27 cellular contexts compared by ENCODE assay signal in genomic region chr12:95462551-95462950, GRCh38. TPM values are rescaled to one million over a fixed set of nuclear protein-coding genes. Genes with fewer than 3 reads are reported as not detected.
DNase-seq lines count a peak whose midpoint lies in the region; ATAC-seq, FAIRE-seq and TF ChIP-seq lines count a peak whose summit lies in the region.
"Had no signal": no experiment of that assay in that cellular context is flagged by ENCODE, and none has a peak within 500 bp of the region (broad histone marks: within the 10 kb centered on the region; RNA-seq: fewer than 3 reads in every experiment).

No MANE protein-coding gene starts in this region.

- in situ Hi-C loops in K562 (cut with MboI), result no loop called here
- in situ Hi-C loops in HepG2 (cut with HindIII; ENCODE audit: extremely low pct_ligation_motif_present, low pct_unique_long_range_greater_than_20kb), result no loop called here
- in situ Hi-C loops in mammary epithelial cell (cut with MboI; ENCODE audit: low sequenced_read_pairs in 2 of 2), result no loop called here

- DNase-seq in K562 (ENCODE audit: extremely low read depth in 1 of 4, low spot score in 3 of 4) (no peak), HepG2 (ENCODE audit: low spot score) (no peak), right lobe of liver (no peak), SHP77 (lab: John Stamatoyannopoulos, UW) (no peak), mammary epithelial cell (no peak), GM12891 (ENCODE audit: insufficient read length, low spot score) (no peak)
- DNase-seq: 8988T; ACHN; BE2C; C1 segment of cervical spinal cord; CD4-positive, alpha-beta memory T cell; CD4-positive, CD25-positive, alpha-beta regulatory T cell; CD8-positive, alpha-beta memory T cell; COR-L47; DMS 273 treated with DMSO at 0.1 percent for 48 hours; DMS153; DMS53; DMS79; DND-41; EL; GDM1 had no signal

- dilution Hi-C loops in mammary epithelial cell (cut with HindIII; ENCODE audit: low sequenced_read_pairs), result no loop called here

- no peaks in the 10 kb centered on the region for H3K9me1 ChIP-seq in K562 (ENCODE audit: control insufficient read depth, insufficient read depth, low read length)

- TF ChIP-seq CTCF in Loucy (conservative IDR thresholded peaks at IDR 0.05; ENCODE audit: low read length) (no peak), K562 (IDR thresholded peaks at IDR 0.05 in 2 of 3, conservative IDR thresholded peaks at IDR 0.05 in 1 of 3; ENCODE audit: insufficient read depth in 2 of 3, low read depth in 1 of 3, low read length in 3 of 3) (no peak), HepG2 (CRISPR knock-in tag; IDR thresholded peaks at IDR 0.05) (no peak), right lobe of liver (IDR thresholded peaks at IDR 0.05) (no peak), mammary epithelial cell (conservative IDR thresholded peaks at IDR 0.05 in 1 of 2, IDR thresholded peaks at IDR 0.05 in 1 of 2; ENCODE audit: extremely low read depth in 1 of 2, insufficient read depth in 1 of 2, low read depth in 1 of 2, low read length in 2 of 2) (no peak)

- H3K36me3 ChIP-seq in Loucy (ENCODE audit: insufficient read depth, low read length) (no peaks in the 10 kb centered on the region), K562 (ENCODE audit: control insufficient read depth, insufficient read depth, low read length) (no peaks in the 10 kb centered on the region), HepG2 (replicated peaks in 1 of 2; ENCODE audit: control insufficient read depth in 1 of 2, insufficient read depth in 2 of 2, low read length in 2 of 2) (no peaks in the 10 kb centered on the region), right lobe of liver (no peaks in the 10 kb centered on the region), mammary epithelial cell (ENCODE audit: insufficient read depth, low read length) (no peaks in the 10 kb centered on the region)
- H3K36me3 ChIP-seq: BE2C, BLaER1 had no signal

- TF ChIP-seq RAD21 in K562 (CRISPR knock-in tag; conservative IDR thresholded peaks at IDR 0.05 in 1 of 2, IDR thresholded peaks at IDR 0.05 in 1 of 2), result no peak
- TF ChIP-seq RAD21 in HepG2 (CRISPR knock-in tag; IDR thresholded peaks at IDR 0.05), result no peak

- H3F3A ChIP-seq in Loucy (ENCODE audit: low read depth), result no peaks in the 10 kb centered on the region

- intact Hi-C loops in K562 (cut with micrococcal nuclease), result no loop called here
- intact Hi-C loops in HepG2 (cut with micrococcal nuclease; ENCODE audit: unreplicated experiment), result no loop called here
- intact Hi-C loops in right lobe of liver (cut with DNase I), result no loop called here
- intact Hi-C loops in mammary epithelial cell (cut with micrococcal nuclease), result no loop called here

- H4K20me1 ChIP-seq in Loucy (ENCODE audit: insufficient read depth, low read length, poor library complexity, severe bottlenecking), result no peaks in the 10 kb centered on the region
- no peaks in the 10 kb centered on the region for H4K20me1 ChIP-seq in K562 (replicated peaks; ENCODE audit: control insufficient read depth, insufficient read depth, low read length)
- H4K20me1 ChIP-seq in HepG2 (ENCODE audit: insufficient read depth, low read length), result no peaks in the 10 kb centered on the region
- no peaks in the 10 kb centered on the region for H4K20me1 ChIP-seq in mammary epithelial cell (ENCODE audit: insufficient read depth, low read length)
- H4K20me1 ChIP-seq: BLaER1 had no signal

- TF ChIP-seq EP300 in K562 (IDR thresholded peaks at IDR 0.05; ENCODE audit: low read length), result no peak
- TF ChIP-seq EP300 in HepG2 (IDR thresholded peaks at IDR 0.05; ENCODE audit: low read depth in 2 of 2, low read length in 2 of 2), result no peak
- no peak for TF ChIP-seq EP300 in HepG2 (CRISPR knock-in tag; IDR thresholded peaks at IDR 0.05; ENCODE audit: borderline replicate concordance)

- ATAC-seq in K562 (no peak; the same call in 2 of the 3 replicates), HepG2 (peak; percentile 38), right lobe of liver (peak in 1 of 4 donors; percentile 1), GM19351 (IDR thresholded peaks at IDR 0.05; ENCODE audit: unreplicated experiment) (no peak)
- ATAC-seq: GM12878 had no signal

- H3K4me1 ChIP-seq in Loucy (ENCODE audit: insufficient read depth, low read length, poor library complexity, severe bottlenecking) (no peaks in the 10 kb centered on the region), K562 (replicated peaks in 1 of 2; ENCODE audit: control insufficient read depth in 2 of 2, insufficient read depth in 2 of 2, low read length in 2 of 2) (peaks cover 0 to 7% of the 10 kb centered on the region in 2 experiments; a peak in 1 of 5 replicates), HepG2 (ENCODE audit: insufficient read depth, low read length) (peaks cover 12% of the 10 kb centered on the region), right lobe of liver (peaks cover 0 to 37% (median 12%) of the 10 kb centered on the region in 4 donors), mammary epithelial cell (ENCODE audit: insufficient read depth, low read length) (no peaks in the 10 kb centered on the region)
- H3K4me1 ChIP-seq: BE2C, BLaER1 had no signal

- H3K27ac ChIP-seq in K562 (ENCODE audit: extremely low read depth, low read depth, low read length) (no peak overlapping the region), HepG2 (ENCODE audit: extremely low read length, insufficient read depth, low read length) (no peak overlapping the region), right lobe of liver (peak overlapping the region; percentile 29 to 61 (median 50)), mammary epithelial cell (ENCODE audit: insufficient read depth, low read depth, low read length) (no peak overlapping the region)
- H3K27ac ChIP-seq: BLaER1 had no signal

- POLR2A ChIA-PET in K562 (lab: Yijun Ruan, JAX) (interaction anchor here (1.1 kb wide), 1 partner anchor 11 kb away, joined by 4 read pairs; the partner anchor contains the start of gene METAP2), HepG2 (lab: Yijun Ruan, JAX) (interaction anchor here (2.5 kb wide), 1 partner anchor 11 kb away, joined by 10 read pairs; the partner anchor contains the start of gene METAP2)

- FAIRE-seq in K562 (lab: Jason Lieb, UNC) (no peak), HepG2 (lab: Jason Lieb, UNC) (no peak), GM12891 (lab: Jason Lieb, UNC) (no peak)
- FAIRE-seq: A204.1, GM12878, GM19239 had no signal

- TF ChIP-seq POLR2A in K562 (conservative IDR thresholded peaks at IDR 0.05), result no peak
- no peak for TF ChIP-seq POLR2A in HepG2 (IDR thresholded peaks at IDR 0.05; ENCODE audit: insufficient read depth in 1 of 2, low read depth in 2 of 2, low read length in 2 of 2)
- no peak for TF ChIP-seq POLR2A in right lobe of liver (IDR thresholded peaks at IDR 0.05)
- no peak for TF ChIP-seq POLR2A in GM12891 (IDR thresholded peaks at IDR 0.05; ENCODE audit: low read depth, low read length)

- 39% methylated on average over 2 of the region's 2 CpGs for WGBS in K562 (ENCODE audit: insufficient coverage, low coverage, missing lambda C conversion rate)
- 37% methylated on average over 2 of the region's 2 CpGs for WGBS in HepG2 (ENCODE audit: low lambda C conversion rate)
- WGBS in right lobe of liver (ENCODE audit: insufficient coverage, low coverage, low lambda C conversion rate, missing lambda C conversion rate), result 59% methylated on average over 2 of the region's 2 CpGs
- 76% methylated on average over 2 of the region's 2 CpGs for WGBS in mammary epithelial cell (ENCODE audit: low coverage, missing lambda C conversion rate)

- H3K4me2 ChIP-seq in Loucy (ENCODE audit: low read depth, low read length, poor library complexity, severe bottlenecking) (no peak overlapping the region), K562 (ENCODE audit: insufficient read depth, low read length) (no peak overlapping the region), HepG2 (ENCODE audit: low read depth, low read length) (peak overlapping the region; percentile 41), mammary epithelial cell (ENCODE audit: insufficient read depth, low read depth, low read length) (no peak overlapping the region)
- H3K4me2 ChIP-seq: BLaER1 had no signal

- BruUV-seq in K562 (replicated peaks; lab: Mats Ljungman, UMichigan) (no TSS peak), HepG2 (replicated peaks; lab: Mats Ljungman, UMichigan) (no TSS peak), mammary epithelial cell (replicated peaks; lab: Mats Ljungman, UMichigan) (no TSS peak)

- H3K9me3 ChIP-seq in Loucy (ENCODE audit: insufficient read depth, low read depth, low read length) (no peaks in the 10 kb centered on the region), K562 (replicated peaks; ENCODE audit: control insufficient read depth, insufficient read depth, low read depth, low read length) (no peaks in the 10 kb centered on the region), HepG2 (ENCODE audit: low read length) (no peaks in the 10 kb centered on the region), right lobe of liver (no peaks in the 10 kb centered on the region), mammary epithelial cell (replicated peaks; ENCODE audit: insufficient read depth, low read length) (peaks cover 5% of the 10 kb centered on the region)

- H2AFZ ChIP-seq in Loucy (ENCODE audit: low read length), result 0 out of 2 replicates have a peak overlapping the region, but pooled peaks have one; percentile 54
- H2AFZ ChIP-seq in K562 (ENCODE audit: low read depth, low read length), result peak overlapping the region; percentile 86
- no peak overlapping the region for H2AFZ ChIP-seq in HepG2 (ENCODE audit: low read length)
- H2AFZ ChIP-seq in mammary epithelial cell (ENCODE audit: low read depth, low read length), result no peak overlapping the region

- H3K9me2 ChIP-seq in Loucy (replicated peaks; ENCODE audit: low read depth, low read length), result no peaks in the 10 kb centered on the region

- H3K9ac ChIP-seq in Loucy (ENCODE audit: low read depth, low read length, poor library complexity, severe bottlenecking) (no peak overlapping the region), K562 (ENCODE audit: insufficient read depth in 1 of 2, low read depth in 2 of 2, low read length in 2 of 2) (no peak overlapping the region), HepG2 (ENCODE audit: insufficient read depth, low read depth, low read length) (no peak overlapping the region), mammary epithelial cell (ENCODE audit: insufficient read depth, low read length) (no peak overlapping the region)
- H3K9ac ChIP-seq: BLaER1 had no signal

- H3K4me3 ChIP-seq in Loucy (ENCODE audit: low read length, poor library complexity, severe bottlenecking), result no peak overlapping the region
- H3K4me3 ChIP-seq in K562, result no peak overlapping the region
- H3K4me3 ChIP-seq in HepG2 (replicated peaks in 1 of 3; ENCODE audit: insufficient read depth in 1 of 3, low read depth in 2 of 3, low read length in 3 of 3), result no peak overlapping the region
- H3K4me3 ChIP-seq in right lobe of liver, result no peak overlapping the region
- no peak overlapping the region for H3K4me3 ChIP-seq in mammary epithelial cell (replicated peaks in 1 of 3; ENCODE audit: insufficient read depth in 1 of 3, low read depth in 2 of 3, low read length in 3 of 3)
- H3K4me3 ChIP-seq: BLaER1, GM12878 had no signal

- no peaks in the 10 kb centered on the region for H3K79me2 ChIP-seq in Loucy (ENCODE audit: insufficient read depth, low read length)
- no peaks in the 10 kb centered on the region for H3K79me2 ChIP-seq in K562 (ENCODE audit: control insufficient read depth, insufficient read depth, low read length)
- no peaks in the 10 kb centered on the region for H3K79me2 ChIP-seq in HepG2 (ENCODE audit: insufficient read depth, low read length)
- H3K79me2 ChIP-seq in mammary epithelial cell (ENCODE audit: insufficient read depth, low read length), result no peaks in the 10 kb centered on the region

- CTCF ChIA-PET in K562 (lab: Yijun Ruan, JAX; ENCODE audit: low intra/inter-chr PET ratio) (no interaction called here), HepG2 (lab: Yijun Ruan, JAX; ENCODE audit: low intra/inter-chr PET ratio, low total read pairs) (no interaction called here), mammary epithelial cell (lab: Charles Lee; ENCODE audit: low non-redundant PET) (no interaction called here)

- H3K27me3 ChIP-seq in Loucy (ENCODE audit: insufficient read depth, low read length, poor library complexity, severe bottlenecking) (no peaks in the 10 kb centered on the region), K562 (ENCODE audit: control insufficient read depth in 2 of 2, insufficient read depth in 2 of 2, low read length in 2 of 2) (no peaks in the 10 kb centered on the region), HepG2 (ENCODE audit: control insufficient read depth in 1 of 2, insufficient read depth in 2 of 2, low read length in 2 of 2) (no peaks in the 10 kb centered on the region; a peak in 1 of 5 replicates), right lobe of liver (no peaks in the 10 kb centered on the region), mammary epithelial cell (ENCODE audit: insufficient read depth, low read length) (no peaks in the 10 kb centered on the region)
- H3K27me3 ChIP-seq: BLaER1 had no signal

RNA-seq across cellular contexts. Expression of gene METAP2, which starts 11.4 kb away (rescaled TPM):
- 21.0 and 95.6 TPM in 2 replicates for total RNA-seq in K562 (2011; cell fraction: chromatin; rRNA removed; ENCODE audit: low replicate concordance)
- total RNA-seq in K562 (2011; cell fraction: nucleolus; rRNA removed), result 17.0 and 24.2 TPM in 2 replicates
- total RNA-seq in K562 (2011; cell fraction: nucleoplasm; rRNA removed), result 29.3 and 37.4 TPM in 2 replicates
- 117 and 161 TPM in 2 replicates for total RNA-seq in K562 (2014; rRNA removed)
- total RNA-seq in K562 (2014; rRNA removed; fragmentation: Illumina TruSeq; extraction: Trizol), result 180 and 219 TPM in 2 replicates
- 187 and 205 TPM in 2 replicates for total RNA-seq in K562 (2015; rRNA removed; fragmentation: Illumina TruSeq; extraction: Trizol)
- total RNA-seq in K562 (2021), result 107 and 112 TPM in 2 replicates
- 149 and 197 TPM in 2 replicates for polyA plus RNA-seq in K562 (2011; rRNA removed)
- polyA plus RNA-seq in K562 (2011; cell fraction: cytosol; rRNA removed), result 26.0 and 50.2 TPM in 2 replicates
- 22.9 and 34.9 TPM in 2 replicates for polyA plus RNA-seq in K562 (2011; cell fraction: nucleus; rRNA removed)
- 112 and 123 TPM in 2 replicates for polyA plus RNA-seq in K562 (2012)
- polyA plus RNA-seq in K562 (2014; fragmentation: Illumina TruSeq; extraction: Trizol), result 195 and 197 TPM in 2 replicates
- 100 to 1,000 TPM in 1 of 2 experiments, 10 to 100 TPM in 1; 75.5 to 104 TPM for polyA plus RNA-seq in K562 (2014; fragmentation: Nextera tagmentation; extraction: Ambion mirVana)
- 130 and 164 TPM in 2 replicates for polyA plus RNA-seq in K562 (2014; rRNA removed)
- polyA minus RNA-seq in K562 (2011; rRNA and poly(A)+ RNA removed), result 157 and 180 TPM in 2 replicates
- polyA minus RNA-seq in K562 (2011; cell fraction: cytosol; rRNA and poly(A)+ RNA removed), result 36.6 and 38.9 TPM in 2 replicates
- polyA minus RNA-seq in K562 (2011; cell fraction: nucleus; rRNA and poly(A)+ RNA removed), result 27.7 and 41.0 TPM in 2 replicates
- 131 and 204 TPM in 2 replicates for total RNA-seq in HepG2 (2016; rRNA removed; fragmentation: Illumina TruSeq; extraction: Trizol)
- 21.4 and 23.9 TPM in 2 replicates for total RNA-seq in HepG2 (2016; cell fraction: cytosol; rRNA removed; fragmentation: Illumina TruSeq; extraction: Trizol; ENCODE audit: low read depth)
- total RNA-seq in HepG2 (2016; cell fraction: insoluble cytoplasmic fraction; rRNA removed; fragmentation: Illumina TruSeq; extraction: Trizol), result 131 and 201 TPM in 2 replicates
- 42.6 and 52.7 TPM in 2 replicates for total RNA-seq in HepG2 (2016; cell fraction: membrane; rRNA removed; fragmentation: Illumina TruSeq; extraction: Trizol)
- total RNA-seq in HepG2 (2016; cell fraction: nucleus; rRNA removed; fragmentation: Illumina TruSeq; extraction: Trizol), result 62.6 and 66.2 TPM in 2 replicates
- polyA plus RNA-seq in HepG2 (2011; rRNA removed), result 45.5 and 67.8 TPM in 2 replicates
- polyA plus RNA-seq in HepG2 (2011; cell fraction: cytosol; rRNA removed), result 28.2 and 39.5 TPM in 2 replicates
- polyA plus RNA-seq in HepG2 (2011; cell fraction: nucleus; rRNA removed), result 12.7 and 22.3 TPM in 2 replicates
- polyA plus RNA-seq in HepG2 (2012), result 87.5 and 112 TPM in 2 replicates
- 13.5 and 16.5 TPM in 2 replicates for polyA plus RNA-seq in HepG2 (2016; cell fraction: cytosol; fragmentation: Illumina TruSeq; extraction: Trizol; ENCODE audit: low read depth)
- 213 and 228 TPM in 2 replicates for polyA plus RNA-seq in HepG2 (2016; cell fraction: insoluble cytoplasmic fraction; fragmentation: Illumina TruSeq; extraction: Trizol; ENCODE audit: low read depth)
- 32.1 and 38.2 TPM in 2 replicates for polyA plus RNA-seq in HepG2 (2016; cell fraction: membrane; fragmentation: Illumina TruSeq; extraction: Trizol; ENCODE audit: low read depth)
- 73.0 and 79.4 TPM in 2 replicates for polyA plus RNA-seq in HepG2 (2016; cell fraction: nucleus; fragmentation: Illumina TruSeq; extraction: Trizol; ENCODE audit: insufficient read depth, low read depth)
- polyA minus RNA-seq in HepG2 (2011; rRNA and poly(A)+ RNA removed; ENCODE audit: low replicate concordance), result 12.0 and 19.3 TPM in 2 replicates
- polyA minus RNA-seq in HepG2 (2011; cell fraction: cytosol; rRNA and poly(A)+ RNA removed), result 28.9 and 29.6 TPM in 2 replicates
- 89.4 and 91.0 TPM in 2 replicates for polyA minus RNA-seq in HepG2 (2011; cell fraction: nucleus; rRNA and poly(A)+ RNA removed)
- total RNA-seq in right lobe of liver, result 10 to 100 TPM; 25.5 to 62.0 (median 34.0) TPM
- 10 to 100 TPM; 42.0 to 89.8 TPM for total RNA-seq in mammary epithelial cell
- polyA plus RNA-seq in mammary epithelial cell, result 64.5 TPM
- polyA minus RNA-seq in mammary epithelial cell, result 45.3 TPM
- polyA plus RNA-seq in GM12891 (2012; ENCODE audit: low read depth, missing spikeins), result 80.5 TPM

Comparison
In these comparisons a context has a peak if more than half of its experiments do, and no peak if none do; other contexts are left out.
1. H3K27ac ChIP-seq: peak in right lobe of liver (3 of 3); none in K562 (single experiment), HepG2 (single experiment) and mammary epithelial cell (single experiment).
2. H2AFZ ChIP-seq: peak in Loucy (single experiment) and K562 (single experiment); none in HepG2 (single experiment) and mammary epithelial cell (single experiment).